In the genomic region with DNA sequence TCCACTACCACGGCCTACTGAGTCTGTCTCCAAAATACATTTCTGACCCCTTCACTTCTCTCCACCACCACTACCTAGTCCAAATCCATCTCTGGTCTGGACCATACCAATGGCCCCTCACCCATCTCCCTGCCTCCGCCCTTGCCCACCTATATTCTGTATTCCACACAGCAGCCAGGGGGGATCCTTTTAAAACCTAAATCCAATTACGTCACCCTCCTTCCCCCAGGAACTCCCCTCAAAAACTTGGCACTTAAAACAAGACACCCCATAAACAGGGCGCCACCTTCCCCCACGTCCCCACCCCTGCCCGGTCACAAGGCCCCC, we compare ENCODE assay signal across 8 cellular contexts. TPM values are rescaled to one million over a fixed set of nuclear protein-coding genes. Genes with fewer than 3 reads are reported as not detected.
DNase-seq lines count a peak whose midpoint lies in the region; ATAC-seq and TF ChIP-seq lines count a peak whose summit lies in the region.

No MANE protein-coding gene starts in this region.

- peaks cover 10 to 16% of the 10 kb centered on the region in 2 donors for H3K4me1 ChIP-seq in thyroid gland

- no peaks in the 10 kb centered on the region for H3K9me3 Mint-ChIP-seq in activated T-cell treated with anti-CD3 and anti-CD28 coated beads, Interleukin-2, amount 50 U/mL, for 4 hours

- in situ Hi-C loops in astrocyte of the cerebellum (cut with HindIII; ENCODE audit: low sequenced_read_pairs): no loop called here

- DNase-seq in activated T-cell treated with anti-CD3 and anti-CD28 coated beads, Interleukin-2, amount 50 U/mL, for 4 hours: no peak
- no peak for DNase-seq in activated T-cell treated with anti-CD3 and anti-CD28 coated beads, Interleukin-2, amount 50 U/mL, for 1 hour
- DNase-seq in astrocyte of the cerebellum (ENCODE audit: low read depth) (no peak), lower leg skin (ENCODE audit: low spot score in 2 of 2) (no peak), thyroid gland (no peak), NCI-H2227 (lab: John Stamatoyannopoulos, UW; ENCODE audit: unreplicated experiment) (no peak), middle frontal gyrus (ENCODE audit: extremely low spot score, low spot score) (no peak)

- H3K4me1 Mint-ChIP-seq in activated T-cell treated with anti-CD3 and anti-CD28 coated beads, Interleukin-2, amount 50 U/mL, for 4 hours (ENCODE audit: low read depth): peaks cover 30% of the 10 kb centered on the region

- no peak for ATAC-seq in activated T-cell treated with anti-CD3 and anti-CD28 coated beads, Interleukin-2, amount 50 U/mL, for 4 hours
- no peak for ATAC-seq in GM19455 (IDR thresholded peaks at IDR 0.05; ENCODE audit: unreplicated experiment)

- H3K4me3 ChIP-seq in astrocyte of the cerebellum (ENCODE audit: low read depth, low read length) (peak overlapping the region; percentile 76), lower leg skin (ENCODE audit: low read depth, poor library complexity, severe bottlenecking) (peak overlapping the region; percentile 51), thyroid gland (replicated peaks in 1 of 3) (peak overlapping the region; percentile 42 to 81 (median 67))

- no peaks in the 10 kb centered on the region for H3K27me3 ChIP-seq in thyroid gland

- peak overlapping the region; percentile 98 for H3K4me3 Mint-ChIP-seq in activated T-cell treated with anti-CD3 and anti-CD28 coated beads, Interleukin-2, amount 50 U/mL, for 4 hours

- no peaks in the 10 kb centered on the region for H3K9me3 ChIP-seq in thyroid gland

- 7 to 10% methylated on average over 6 of the region's 6 CpGs for WGBS in lower leg skin, 2 donors
- 5 to 7% methylated on average over 6 of the region's 6 CpGs for WGBS in thyroid gland, 2 donors

- TF ChIP-seq CTCF in astrocyte of the cerebellum (IDR thresholded peaks at IDR 0.05; ENCODE audit: low read depth, low read length, missing control alignments): no peak
- TF ChIP-seq CTCF in lower leg skin (IDR thresholded peaks at IDR 0.05): no peak
- TF ChIP-seq CTCF in thyroid gland (IDR thresholded peaks at IDR 0.05): no peak

- intact Hi-C loops in lower leg skin (cut with DNase I; ENCODE audit: low total_unique reads) (no loop called here), thyroid gland (cut with DNase I) (no loop called here)

- H3K27me3 Mint-ChIP-seq in activated T-cell treated with anti-CD3 and anti-CD28 coated beads, Interleukin-2, amount 50 U/mL, for 4 hours (ENCODE audit: low read depth): peaks cover 2% of the 10 kb centered on the region

- H3K36me3 ChIP-seq in thyroid gland: peaks cover 25 to 26% of the 10 kb centered on the region in 2 donors

- peak overlapping the region in 2 of 3 donors; percentile 63 to 84 for H3K27ac ChIP-seq in thyroid gland

- H3K36me3 Mint-ChIP-seq in activated T-cell treated with anti-CD3 and anti-CD28 coated beads, Interleukin-2, amount 50 U/mL, for 4 hours (ENCODE audit: insufficient read depth): peaks cover 26% of the 10 kb centered on the region

- TF ChIP-seq POLR2A in lower leg skin (IDR thresholded peaks at IDR 0.05): no peak
- no peak for TF ChIP-seq POLR2A in thyroid gland (IDR thresholded peaks at IDR 0.05)

RNA-seq across cellular contexts. Expression of gene PDRG1, which starts 0.7 kb away (rescaled TPM):
- total RNA-seq in activated T-cell treated with anti-CD3 and anti-CD28 coated beads, Interleukin-2, amount 50 U/mL, for 4 hours: 10 to 100 TPM; 25.5 to 26.5 (median 26.0) TPM
- total RNA-seq in lower leg skin (10 to 100 TPM; 10.9 to 18.0 (median 13.0) TPM), thyroid gland (10 to 100 TPM in 2 of 4 donors, 1 to 10 TPM in 2; 7.3 to 14.9 (median 9.2) TPM)

RNA-seq across cellular contexts. Expression of gene XKR7, which starts 16.8 kb away (rescaled TPM):
- total RNA-seq in activated T-cell treated with anti-CD3 and anti-CD28 coated beads, Interleukin-2, amount 50 U/mL, for 4 hours: not detected
- total RNA-seq in lower leg skin: not detected
- total RNA-seq in thyroid gland: under 1 TPM in 1 of 4 donors, not detected in 3; 0.10 TPM

RNA-seq across cellular contexts. Expression of gene CCM2L, which starts 59.1 kb away (rescaled TPM):
- total RNA-seq in activated T-cell treated with anti-CD3 and anti-CD28 coated beads, Interleukin-2, amount 50 U/mL, for 4 hours: not detected
- total RNA-seq in lower leg skin (1 to 10 TPM in 2 of 4 donors, under 1 TPM in 2; 0.65 to 4.4 (median 2.5) TPM), thyroid gland (10 to 100 TPM in 1 of 4 donors, 1 to 10 TPM in 3; 7.4 to 16.0 (median 9.7) TPM)
